1 cellular context compared by ENCODE assay signal in genomic region chr18:13618760-13619438, GRCh38.
TF ChIP-seq lines count a peak whose summit lies in the region.

No MANE protein-coding gene starts in this region.

TF ChIP-seq in GM23338, 12 proteins besides CTCF, POLR2A, EP300 and RAD21 (continued from another document):
- TF ChIP-seq, protein P1, sequence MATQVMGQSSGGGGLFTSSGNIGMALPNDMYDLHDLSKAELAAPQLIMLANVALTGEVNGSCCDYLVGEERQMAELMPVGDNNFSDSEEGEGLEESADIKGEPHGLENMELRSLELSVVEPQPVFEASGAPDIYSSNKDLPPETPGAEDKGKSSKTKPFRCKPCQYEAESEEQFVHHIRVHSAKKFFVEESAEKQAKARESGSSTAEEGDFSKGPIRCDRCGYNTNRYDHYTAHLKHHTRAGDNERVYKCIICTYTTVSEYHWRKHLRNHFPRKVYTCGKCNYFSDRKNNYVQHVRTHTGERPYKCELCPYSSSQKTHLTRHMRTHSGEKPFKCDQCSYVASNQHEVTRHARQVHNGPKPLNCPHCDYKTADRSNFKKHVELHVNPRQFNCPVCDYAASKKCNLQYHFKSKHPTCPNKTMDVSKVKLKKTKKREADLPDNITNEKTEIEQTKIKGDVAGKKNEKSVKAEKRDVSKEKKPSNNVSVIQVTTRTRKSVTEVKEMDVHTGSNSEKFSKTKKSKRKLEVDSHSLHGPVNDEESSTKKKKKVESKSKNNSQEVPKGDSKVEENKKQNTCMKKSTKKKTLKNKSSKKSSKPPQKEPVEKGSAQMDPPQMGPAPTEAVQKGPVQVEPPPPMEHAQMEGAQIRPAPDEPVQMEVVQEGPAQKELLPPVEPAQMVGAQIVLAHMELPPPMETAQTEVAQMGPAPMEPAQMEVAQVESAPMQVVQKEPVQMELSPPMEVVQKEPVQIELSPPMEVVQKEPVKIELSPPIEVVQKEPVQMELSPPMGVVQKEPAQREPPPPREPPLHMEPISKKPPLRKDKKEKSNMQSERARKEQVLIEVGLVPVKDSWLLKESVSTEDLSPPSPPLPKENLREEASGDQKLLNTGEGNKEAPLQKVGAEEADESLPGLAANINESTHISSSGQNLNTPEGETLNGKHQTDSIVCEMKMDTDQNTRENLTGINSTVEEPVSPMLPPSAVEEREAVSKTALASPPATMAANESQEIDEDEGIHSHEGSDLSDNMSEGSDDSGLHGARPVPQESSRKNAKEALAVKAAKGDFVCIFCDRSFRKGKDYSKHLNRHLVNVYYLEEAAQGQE (IDR thresholded peaks at IDR 0.05; ENCODE audit: unreplicated experiment) = no peak
- TF ChIP-seq ETS1 (IDR thresholded peaks at IDR 0.05) = no peak
TF ChIP-seq in GM23338: peak in this region for 0.
